ENCODE assay signal across 6 cellular contexts in the genomic region with DNA sequence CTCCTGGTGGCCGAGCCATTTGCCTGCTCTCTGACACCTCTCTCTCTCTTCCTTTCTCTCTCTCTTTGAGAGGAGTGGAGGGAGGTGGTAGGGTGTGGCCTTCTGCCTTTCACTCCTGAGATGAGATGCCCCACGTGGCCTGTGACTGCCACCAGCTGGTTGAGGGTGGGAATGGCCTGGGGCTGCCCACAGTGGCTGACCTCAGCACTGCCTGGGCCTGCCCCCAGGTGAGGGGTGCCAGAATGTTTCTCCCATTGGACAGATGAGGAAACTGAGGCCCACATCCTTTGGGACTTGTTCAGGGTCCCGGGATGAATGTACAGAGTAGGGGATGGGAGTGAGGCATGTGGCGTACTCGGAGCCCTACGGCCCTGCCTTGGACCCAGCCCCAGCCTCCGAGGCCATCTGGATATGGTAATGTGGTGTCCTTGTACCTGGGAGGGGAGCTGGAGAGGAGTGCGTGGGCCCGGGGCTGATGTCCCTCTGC. TPM values are rescaled to one million over a fixed set of nuclear protein-coding genes. Genes with fewer than 3 reads are reported as not detected.
DNase-seq lines count a peak whose midpoint lies in the region; ATAC-seq and TF ChIP-seq lines count a peak whose summit lies in the region.

No MANE protein-coding gene starts in this region.

- POLR2A ChIA-PET in HEK293 (lab: Yijun Ruan, JAX): no interaction called here

- TF ChIP-seq POLR2A in stomach (IDR thresholded peaks at IDR 0.05): no peak

- TF ChIP-seq EP300 in stomach (IDR thresholded peaks at IDR 0.05): no peak

- H3K4me3 Mint-ChIP-seq in glutamatergic neuron (ENCODE audit: unreplicated experiment): no peak overlapping the region

- no peaks in the 10 kb centered on the region for H3K4me1 ChIP-seq in HEK293 (ENCODE audit: control insufficient read depth, insufficient read depth, low read length)
- peaks cover 11 to 39% (median 25%) of the 10 kb centered on the region in 4 donors for H3K4me1 ChIP-seq in stomach

- H3K27ac ChIP-seq in HEK293 (ENCODE audit: extremely low read depth, low read depth, low read length) (no peak overlapping the region), WERI-Rb-1 (no peak overlapping the region; the same call in 1 of the 2 replicates), stomach (no peak overlapping the region)

- H3K4me3 ChIP-seq in HEK293 (ENCODE audit: low read depth, low read length) (no peak overlapping the region), WERI-Rb-1 (ENCODE audit: low read depth, low read length) (no peak overlapping the region), stomach (no peak overlapping the region)

- H3K36me3 ChIP-seq in HEK293 (ENCODE audit: control insufficient read depth in 2 of 2, insufficient read depth in 1 of 2, low read length in 2 of 2) (peaks cover 0 to 44% of the 10 kb centered on the region in 2 experiments; a peak in 1 of 3 replicates), WERI-Rb-1 (peaks cover 14% of the 10 kb centered on the region), stomach (peaks cover 23 to 70% (median 61%) of the 10 kb centered on the region in 4 donors)

- peaks cover 20% of the 10 kb centered on the region for H3K4me1 Mint-ChIP-seq in glutamatergic neuron (ENCODE audit: low read depth, unreplicated experiment)

- H3K9me3 ChIP-seq in HEK293 (ENCODE audit: control insufficient read depth, insufficient read depth, low read depth, low read length): no peaks in the 10 kb centered on the region
- H3K9me3 ChIP-seq in WERI-Rb-1 (ENCODE audit: severe bottlenecking): no peaks in the 10 kb centered on the region
- H3K9me3 ChIP-seq in stomach: no peaks in the 10 kb centered on the region

- H3K27me3 Mint-ChIP-seq in glutamatergic neuron (ENCODE audit: unreplicated experiment): peaks cover 14% of the 10 kb centered on the region

- WGBS in stomach, 5 donors: 72 to 81% (median 77%) methylated on average over 9 of the region's 9 CpGs

- CTCF ChIA-PET in HEK293 (lab: Yijun Ruan, JAX): interaction anchor here (0.7 kb wide), 2 partner anchors 563 to 712 kb away, joined by 3 read pairs; no protein-coding TSS in a partner anchor

- H3K36me3 Mint-ChIP-seq in glutamatergic neuron (ENCODE audit: unreplicated experiment): no peaks in the 10 kb centered on the region

- intact Hi-C loops in stomach (cut with DNase I; ENCODE audit: low total_unique reads): no loop called here

- no peak for ATAC-seq in HG03196 (IDR thresholded peaks at IDR 0.05; ENCODE audit: unreplicated experiment)

- TF ChIP-seq CTCF in HEK293 (tag by site-specific recombination; IDR thresholded peaks at IDR 0.05) (peak; percentile 30; the same call in 1 of the 2 replicates), WERI-Rb-1 (IDR thresholded peaks at IDR 0.05; ENCODE audit: low read depth, low read length) (peak; percentile 94), glutamatergic neuron (IDR thresholded peaks at IDR 0.05; ENCODE audit: partially characterized antibody, unreplicated experiment) (peak; percentile 42), stomach (IDR thresholded peaks at IDR 0.05) (peak in 3 of 7 experiments; percentile 58 to 61 (median 59))

- H3K27me3 ChIP-seq in WERI-Rb-1 (ENCODE audit: insufficient read depth, low read depth, severe bottlenecking) (no peaks in the 10 kb centered on the region), stomach (no peaks in the 10 kb centered on the region)

- DNase-seq in Ammon's horn (ENCODE audit: low spot score): peak; percentile 52
- peak; percentile 85 for DNase-seq in WERI-Rb-1
- peak; percentile 74 for DNase-seq in glutamatergic neuron
- DNase-seq in stomach: peak; percentile 55

- peaks cover 2% of the 10 kb centered on the region for H3K9me3 Mint-ChIP-seq in glutamatergic neuron (ENCODE audit: unreplicated experiment)

- H3K27ac Mint-ChIP-seq in glutamatergic neuron (ENCODE audit: unreplicated experiment): no peak overlapping the region

TF ChIP-seq in HEK293, 187 proteins besides CTCF, POLR2A, EP300 and RAD21 (continues in another document):
- no peak for TF ChIP-seq HOXD13 (CRISPR knock-in tag; IDR thresholded peaks at IDR 0.05; ENCODE audit: borderline replicate concordance)
- no peak for TF ChIP-seq ZNF529 (tag by site-specific recombination; IDR thresholded peaks at IDR 0.05; ENCODE audit: insufficient replicate concordance)
- no peak for TF ChIP-seq KLF8 (tag by site-specific recombination; IDR thresholded peaks at IDR 0.05)
- TF ChIP-seq ZNF621 (tag by site-specific recombination; IDR thresholded peaks at IDR 0.05): no peak
- TF ChIP-seq, protein P1, sequence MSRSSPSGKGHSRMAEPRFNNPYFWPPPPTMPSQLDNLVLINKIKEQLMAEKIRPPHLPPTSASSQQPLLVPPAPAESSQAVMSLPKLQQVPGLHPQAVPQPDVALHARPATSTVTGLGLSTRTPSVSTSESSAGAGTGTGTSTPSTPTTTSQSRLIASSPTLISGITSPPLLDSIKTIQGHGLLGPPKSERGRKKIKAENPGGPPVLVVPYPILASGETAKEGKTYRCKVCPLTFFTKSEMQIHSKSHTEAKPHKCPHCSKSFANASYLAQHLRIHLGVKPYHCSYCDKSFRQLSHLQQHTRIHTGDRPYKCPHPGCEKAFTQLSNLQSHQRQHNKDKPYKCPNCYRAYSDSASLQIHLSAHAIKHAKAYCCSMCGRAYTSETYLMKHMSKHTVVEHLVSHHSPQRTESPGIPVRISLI (tag by site-specific recombination; IDR thresholded peaks at IDR 0.05): no peak
- TF ChIP-seq, protein P2, sequence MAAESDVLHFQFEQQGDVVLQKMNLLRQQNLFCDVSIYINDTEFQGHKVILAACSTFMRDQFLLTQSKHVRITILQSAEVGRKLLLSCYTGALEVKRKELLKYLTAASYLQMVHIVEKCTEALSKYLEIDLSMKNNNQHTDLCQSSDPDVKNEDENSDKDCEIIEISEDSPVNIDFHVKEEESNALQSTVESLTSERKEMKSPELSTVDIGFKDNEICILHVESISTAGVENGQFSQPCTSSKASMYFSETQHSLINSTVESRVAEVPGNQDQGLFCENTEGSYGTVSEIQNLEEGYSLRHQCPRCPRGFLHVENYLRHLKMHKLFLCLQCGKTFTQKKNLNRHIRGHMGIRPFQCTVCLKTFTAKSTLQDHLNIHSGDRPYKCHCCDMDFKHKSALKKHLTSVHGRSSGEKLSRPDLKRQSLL (tag by site-specific recombination; IDR thresholded peaks at IDR 0.05): no peak
- no peak for TF ChIP-seq ZNF768 (tag by site-specific recombination; IDR thresholded peaks at IDR 0.05)
- TF ChIP-seq ZNF121 (tag by site-specific recombination; IDR thresholded peaks at IDR 0.05): no peak
- no peak for TF ChIP-seq SALL2 (tag by site-specific recombination; IDR thresholded peaks at IDR 0.05; ENCODE audit: borderline replicate concordance)
- TF ChIP-seq, protein P3, sequence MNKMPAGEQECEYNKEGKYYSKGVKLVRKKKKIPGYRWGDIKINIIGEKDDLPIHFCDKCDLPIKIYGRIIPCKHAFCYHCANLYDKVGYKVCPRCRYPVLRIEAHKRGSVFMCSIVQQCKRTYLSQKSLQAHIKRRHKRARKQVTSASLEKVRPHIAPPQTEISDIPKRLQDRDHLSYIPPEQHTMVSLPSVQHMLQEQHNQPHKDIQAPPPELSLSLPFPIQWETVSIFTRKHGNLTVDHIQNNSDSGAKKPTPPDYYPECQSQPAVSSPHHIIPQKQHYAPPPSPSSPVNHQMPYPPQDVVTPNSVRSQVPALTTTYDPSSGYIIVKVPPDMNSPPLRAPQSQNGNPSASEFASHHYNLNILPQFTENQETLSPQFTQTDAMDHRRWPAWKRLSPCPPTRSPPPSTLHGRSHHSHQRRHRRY (tag by site-specific recombination; IDR thresholded peaks at IDR 0.05): no peak
- no peak for TF ChIP-seq BCL11B (tag by site-specific recombination; IDR thresholded peaks at IDR 0.05; ENCODE audit: low read depth)
- no peak for TF ChIP-seq ZNF785 (tag by site-specific recombination; IDR thresholded peaks at IDR 0.05)
- TF ChIP-seq GLIS1 (tag by site-specific recombination; IDR thresholded peaks at IDR 0.05): peak; percentile 7; the same call in 1 of the 2 replicates
- no peak for TF ChIP-seq ZNF169 (tag by site-specific recombination; IDR thresholded peaks at IDR 0.05)
- no peak for TF ChIP-seq YY1 (tag by site-specific recombination; IDR thresholded peaks at IDR 0.05)
- no peak for TF ChIP-seq ZNF112 (tag by site-specific recombination; IDR thresholded peaks at IDR 0.05)
- TF ChIP-seq KLF1 (tag by site-specific recombination; IDR thresholded peaks at IDR 0.05): peak; percentile 66
- no peak for TF ChIP-seq ZNF560 (tag by site-specific recombination; IDR thresholded peaks at IDR 0.05; ENCODE audit: borderline replicate concordance)
- TF ChIP-seq KLF7 (tag by site-specific recombination; IDR thresholded peaks at IDR 0.05; ENCODE audit: borderline replicate concordance): peak; percentile 38; the same call in 1 of the 2 replicates
- TF ChIP-seq ZEB2 (tag by site-specific recombination; IDR thresholded peaks at IDR 0.05): no peak
- TF ChIP-seq KLF16 (tag by site-specific recombination; IDR thresholded peaks at IDR 0.05): no peak
- TF ChIP-seq ZBTB1 (tag by site-specific recombination; IDR thresholded peaks at IDR 0.05): no peak
- TF ChIP-seq, protein P4, sequence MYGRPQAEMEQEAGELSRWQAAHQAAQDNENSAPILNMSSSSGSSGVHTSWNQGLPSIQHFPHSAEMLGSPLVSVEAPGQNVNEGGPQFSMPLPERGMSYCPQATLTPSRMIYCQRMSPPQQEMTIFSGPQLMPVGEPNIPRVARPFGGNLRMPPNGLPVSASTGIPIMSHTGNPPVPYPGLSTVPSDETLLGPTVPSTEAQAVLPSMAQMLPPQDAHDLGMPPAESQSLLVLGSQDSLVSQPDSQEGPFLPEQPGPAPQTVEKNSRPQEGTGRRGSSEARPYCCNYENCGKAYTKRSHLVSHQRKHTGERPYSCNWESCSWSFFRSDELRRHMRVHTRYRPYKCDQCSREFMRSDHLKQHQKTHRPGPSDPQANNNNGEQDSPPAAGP (tag by site-specific recombination; IDR thresholded peaks at IDR 0.05): 0 out of 2 replicates have a peak, but pooled peaks have one; percentile 68

RNA-seq across cellular contexts. Expression of a gene that starts 12.7 kb away (rescaled TPM):
- total RNA-seq in glutamatergic neuron (ENCODE audit: unreplicated experiment): not detected
- 1 to 10 TPM in 1 of 5 donors, not detected in 4; 1.6 TPM for total RNA-seq in stomach
- polyA plus RNA-seq in stomach: 1 to 10 TPM in 2 of 3 donors, not detected in 1; 2.0 to 4.7 TPM

RNA-seq across cellular contexts. Expression of a gene that starts 13.3 kb away (rescaled TPM):
- 6.1 TPM for total RNA-seq in glutamatergic neuron (ENCODE audit: unreplicated experiment)
- 10 to 100 TPM in 4 of 5 donors, 1 to 10 TPM in 1; 4.1 to 76.3 (median 21.6) TPM for total RNA-seq in stomach
- polyA plus RNA-seq in stomach: 10 to 100 TPM; 27.8 to 60.3 (median 32.6) TPM

RNA-seq across cellular contexts. Expression of a gene that starts 56.5 kb away (rescaled TPM):
- total RNA-seq in glutamatergic neuron (ENCODE audit: unreplicated experiment): 83.2 TPM
- 100 to 1,000 TPM in 2 of 5 donors, 10 to 100 TPM in 3; 42.0 to 171 (median 75.6) TPM for total RNA-seq in stomach
- 1 to 10 TPM; 5.3 to 8.9 (median 5.5) TPM for polyA plus RNA-seq in stomach

RNA-seq across cellular contexts. Expression of a gene that starts 56.7 kb away (rescaled TPM):
- 94.3 TPM for total RNA-seq in glutamatergic neuron (ENCODE audit: unreplicated experiment)
- 10 to 100 TPM in 4 of 5 donors, 1 to 10 TPM in 1; 4.9 to 49.6 (median 14.6) TPM for total RNA-seq in stomach
- polyA plus RNA-seq in stomach: 1 to 10 TPM; 4.1 to 6.2 (median 4.1) TPM

RNA-seq across cellular contexts. Expression of a gene that starts 57.7 kb away (rescaled TPM):
- total RNA-seq in glutamatergic neuron (ENCODE audit: unreplicated experiment) (111 TPM), stomach (under 1 TPM in 1 of 5 donors, not detected in 4; 0.18 TPM)
- under 1 TPM in 2 of 3 donors, not detected in 1; 0.03 to 0.06 TPM for polyA plus RNA-seq in stomach
